In the genomic region with DNA sequence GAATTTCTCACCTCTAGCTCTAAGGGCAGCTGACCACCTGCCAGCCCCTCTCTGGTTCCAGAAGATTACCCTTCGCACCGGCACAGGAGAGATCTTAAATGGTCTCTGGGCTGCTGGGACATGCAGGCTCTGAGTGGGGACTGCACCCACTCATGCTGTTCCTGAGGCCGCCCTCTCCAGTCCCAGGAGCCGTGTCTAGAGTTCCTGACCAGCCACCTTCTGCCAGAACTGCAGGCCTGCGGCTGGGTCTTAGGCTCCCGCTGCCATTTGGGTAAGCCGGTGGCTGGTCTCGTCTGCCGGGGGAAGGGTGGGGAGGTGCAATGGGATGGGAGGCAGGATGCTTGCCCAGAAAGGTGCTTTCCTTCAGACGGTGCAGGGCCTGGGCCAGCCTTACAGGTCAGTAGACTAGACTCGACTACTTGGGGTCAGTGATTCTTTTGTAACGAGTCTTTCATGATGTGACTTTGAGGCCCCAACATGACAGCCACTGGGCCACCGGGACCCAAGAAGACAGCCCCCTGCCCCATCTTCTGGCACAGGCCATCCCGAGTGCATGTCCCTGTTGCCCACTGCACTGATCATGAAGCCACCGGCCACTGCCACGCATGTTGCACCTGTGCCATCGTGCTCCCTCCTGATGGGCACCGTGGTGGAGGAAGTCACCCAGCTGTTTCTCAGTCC, we compare ENCODE assay signal across 21 cellular contexts. TPM values are rescaled to one million over a fixed set of nuclear protein-coding genes. Genes with fewer than 3 reads are reported as not detected.
"Had no signal": no experiment of that assay in that cellular context is flagged by ENCODE, and none has a peak within 500 bp of the region (broad histone marks: within the 10 kb centered on the region; RNA-seq: fewer than 3 reads in every experiment).

No MANE protein-coding gene starts in this region.

- H3K27ac ChIP-seq: esophagus squamous epithelium, heart right ventricle, stomach, testis had no signal

- H3K27me3 Mint-ChIP-seq: progenitor cell of endocrine pancreas had no signal

- H3K4me3 ChIP-seq: esophagus squamous epithelium, heart right ventricle, lung, stomach, testis, upper lobe of left lung had no signal

- H3K27ac Mint-ChIP-seq: activated naive CD8-positive, alpha-beta T cell; activated T-cell treated with anti-CD3 and anti-CD28 coated beads, Interleukin-2, amount 50 U/mL, for 72 hours; dendritic cell treated with granulocyte-macrophage colony-stimulating factor and Interleukin-4, amounts not matched to agents 40 ng/mL and 50 ng/mL, for 4 days; stimulated activated effector memory CD8-positive, alpha-beta T cell treated with anti-CD3 and anti-CD28 coated beads, Interleukin-12 subunit alpha, Interleukin-12 subunit beta, amount 100 ng/mL, for 72 hours had no signal

- H3K36me3 ChIP-seq: WERI-Rb-1 had no signal

- DNase-seq: activated CD4-positive, alpha-beta T cell treated with anti-CD3 and anti-CD28 coated beads for 48 hours; activated gamma-delta T cell treated with Interleukin-2 at 50 U/mL for 16 hours; activated T-cell treated with anti-CD3 and anti-CD28 coated beads, Interleukin-2, amount 50 U/mL, for 72 hours; effector memory CD4-positive, alpha-beta T cell; esophagus squamous epithelium; heart right ventricle; left colon; small intestine; stimulated activated CD4-positive, alpha-beta T cell treated with anti-CD3 and anti-CD28 coated beads, Interleukin-4, amount 100 ng/mL, for 1 hour; testis; WERI-Rb-1 had no signal

- H3K9me3 ChIP-seq: esophagus squamous epithelium, heart right ventricle, stomach, testis, upper lobe of left lung had no signal

- H3K27me3 ChIP-seq: esophagus squamous epithelium, stomach, testis, upper lobe of left lung had no signal

- H3K9me3 Mint-ChIP-seq: activated T-cell treated with anti-CD3 and anti-CD28 coated beads, Interleukin-2, amount 50 U/mL, for 72 hours; dendritic cell treated with granulocyte-macrophage colony-stimulating factor and Interleukin-4, amounts not matched to agents 40 ng/mL and 50 ng/mL, for 4 days; mesothelial cell of epicardium; nephron; stimulated activated effector memory CD8-positive, alpha-beta T cell treated with anti-CD3 and anti-CD28 coated beads, Interleukin-12 subunit alpha, Interleukin-12 subunit beta, amount 100 ng/mL, for 72 hours had no signal

- H3K4me3 Mint-ChIP-seq: activated naive CD8-positive, alpha-beta T cell; activated T-cell treated with anti-CD3 and anti-CD28 coated beads, Interleukin-2, amount 50 U/mL, for 72 hours; dendritic cell treated with granulocyte-macrophage colony-stimulating factor and Interleukin-4, amounts not matched to agents 40 ng/mL and 50 ng/mL, for 4 days; mesothelial cell of epicardium; nephron; stimulated activated effector memory CD8-positive, alpha-beta T cell treated with anti-CD3 and anti-CD28 coated beads, Interleukin-12 subunit alpha, Interleukin-12 subunit beta, amount 100 ng/mL, for 72 hours had no signal

- H3K4me1 ChIP-seq: testis had no signal

- ATAC-seq: activated T-cell treated with anti-CD3 and anti-CD28 coated beads, Interleukin-2, amount 50 U/mL, for 72 hours; left colon; stimulated activated effector memory CD8-positive, alpha-beta T cell treated with anti-CD3 and anti-CD28 coated beads, Interleukin-12 subunit alpha, Interleukin-12 subunit beta, amount 100 ng/mL, for 72 hours had no signal

RNA-seq across cellular contexts. Expression of a gene that starts 50.9 kb away (rescaled TPM):
- total RNA-seq: T-helper 2 cell treated with Interferon-gamma antibody and Interleukin-4, amounts not matched to agents 100 ng/mL and 5 ng/mL, for 36 hours had no signal
